Comparison of ENCODE assay signal across 29 cellular contexts in genomic region chr3:23492057-23492456, GRCh38.
"Had no signal": no experiment of that assay in that cellular context is flagged by ENCODE, and none has a peak within 500 bp of the region (broad histone marks: within the 10 kb centered on the region; RNA-seq: fewer than 3 reads in every experiment).

No MANE protein-coding gene starts in this region.

- ATAC-seq: left cardiac atrium, left ventricle myocardium superior, lower lobe of right lung, natural killer cell, psoas muscle, upper lobe of right lung had no signal

- H3K36me3 Mint-ChIP-seq: natural killer cell, neural progenitor cell had no signal

- H3K4me1 Mint-ChIP-seq: natural killer cell had no signal

- H3K4me1 ChIP-seq: parathyroid adenoma, right lobe of liver had no signal

- FAIRE-seq: keratinocyte, urothelium cell line had no signal

- H3K36me3 ChIP-seq: lower lobe of right lung, neural progenitor cell, neutrophil, right lobe of liver, suprapubic skin, thoracic aorta, tibial artery, upper lobe of right lung had no signal

- H3K4me2 ChIP-seq: neural progenitor cell had no signal

- H3K27me3 Mint-ChIP-seq: naive B cell; stimulated activated naive CD8-positive, alpha-beta T cell treated with anti-CD3 and anti-CD28 coated beads, Interleukin-15, Interleukin-2, amounts not matched to agents 100 ng/mL and 50 ng/mL, for 24 hours had no signal

- DNase-seq: hippocampal formation; kidney glomerular epithelial cell; left cardiac atrium; left ventricle myocardium superior; lower lobe of right lung; mammary epithelial cell; mesenchymal stem cell; naive B cell; natural killer cell; nephron progenitor cell; occipital lobe; psoas muscle; right lobe of liver; stimulated activated CD4-positive, alpha-beta T cell treated with anti-CD3 and anti-CD28 coated beads, Interleukin-12 subunit alpha, Interleukin-12 subunit beta, amount 100 ng/mL, for 4 hours; stimulated activated CD4-positive, alpha-beta T cell treated with anti-CD3 and anti-CD28 coated beads, Interleukin-15, amount 100 ng/mL, for 24 hours; stimulated activated CD4-positive, alpha-beta T cell treated with anti-CD3 and anti-CD28 coated beads, Interleukin-2, amount 100 ng/mL, for 24 hours; stimulated activated CD4-positive, alpha-beta T cell treated with anti-CD3 and anti-CD28 coated beads, Interleukin-4, amount 100 ng/mL, for 1 hour; stimulated activated naive CD4-positive, alpha-beta T cell; tibial artery; trophoblast cell; upper lobe of right lung had no signal

- H3K4me3 ChIP-seq: lower lobe of right lung, neural progenitor cell, psoas muscle, right lobe of liver, suprapubic skin, thoracic aorta, tibial artery, upper lobe of right lung had no signal

- H3K4me3 Mint-ChIP-seq: naive B cell; natural killer cell; nephron progenitor cell; neural progenitor cell; stimulated activated naive CD8-positive, alpha-beta T cell treated with anti-CD3 and anti-CD28 coated beads, Interleukin-15, Interleukin-2, amounts not matched to agents 100 ng/mL and 50 ng/mL, for 24 hours had no signal

- H3K9me3 Mint-ChIP-seq: natural killer cell; nephron progenitor cell; neural progenitor cell; stimulated activated naive CD8-positive, alpha-beta T cell treated with anti-CD3 and anti-CD28 coated beads, Interleukin-15, Interleukin-2, amounts not matched to agents 100 ng/mL and 50 ng/mL, for 24 hours had no signal

- H3K27ac Mint-ChIP-seq: natural killer cell; nephron progenitor cell; neural progenitor cell; stimulated activated naive CD8-positive, alpha-beta T cell treated with anti-CD3 and anti-CD28 coated beads, Interleukin-15, Interleukin-2, amounts not matched to agents 100 ng/mL and 50 ng/mL, for 24 hours had no signal

- H3K9me3 ChIP-seq: lower lobe of right lung, neutrophil, psoas muscle, right lobe of liver, suprapubic skin, thoracic aorta, tibial artery, upper lobe of right lung had no signal

- H3K27ac ChIP-seq: lower lobe of right lung, neural progenitor cell, neutrophil, parathyroid adenoma, psoas muscle, right lobe of liver, suprapubic skin, thoracic aorta, tibial artery, upper lobe of right lung had no signal
